30 cellular contexts compared by ENCODE assay signal in the genomic region with DNA sequence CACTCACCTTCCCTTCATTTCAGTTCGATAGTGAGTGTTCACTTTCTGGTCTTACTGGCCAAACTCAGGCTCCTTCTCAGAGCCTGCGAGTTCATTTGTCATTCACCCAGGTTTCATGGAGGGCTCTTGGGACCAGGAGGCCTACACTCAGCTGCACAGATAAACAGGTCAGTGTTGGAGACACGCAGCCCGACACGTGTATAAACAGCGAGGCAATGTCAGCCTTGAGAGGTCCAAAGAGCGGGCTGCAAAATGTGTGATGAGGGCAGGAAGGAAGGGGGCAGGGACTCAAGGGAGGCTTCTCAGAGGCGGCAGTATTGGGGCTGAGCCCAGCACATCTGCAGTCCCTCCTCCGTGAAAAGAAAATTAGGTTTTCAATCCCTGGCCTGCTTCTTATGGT.
"Had no signal": no experiment of that assay in that cellular context is flagged by ENCODE, and none has a peak within 500 bp of the region (broad histone marks: within the 10 kb centered on the region; RNA-seq: fewer than 3 reads in every experiment).

No MANE protein-coding gene starts in this region.

- H3K27ac ChIP-seq: brain microvascular endothelial cell, esophagus muscularis mucosa, foreskin keratinocyte, gastrocnemius medialis, VCaP had no signal

- H3K27me3 ChIP-seq: gastrocnemius medialis had no signal

- ATAC-seq: activated T-cell treated with anti-CD3 and anti-CD28 coated beads, Interleukin-2, amount 50 U/mL, for 4 hours; activated T-helper 17 cell treated with anti-CD3 and anti-CD28 coated beads, Interleukin-2, amount 50 U/mL, for 72 hours; effector memory CD8-positive, alpha-beta T cell; foreskin keratinocyte; gastrocnemius medialis; WTC11 had no signal

- H3K4me1 ChIP-seq: esophagus muscularis mucosa, foreskin keratinocyte, gastrocnemius medialis had no signal

- FAIRE-seq: astrocyte, bronchial epithelial cell, colon, TTC549 had no signal

- DNase-seq: activated CD4-positive, alpha-beta memory T cell treated with anti-CD3 and anti-CD28 coated beads, Interleukin-2, amount 10 ng/mL, durations not matched to agents 7 days and 5 days; activated CD4-positive, alpha-beta T cell treated with anti-CD3 and anti-CD28 coated beads for 1 hour; activated CD4-positive, alpha-beta T cell treated with anti-CD3 and anti-CD28 coated beads for 4 hours; activated CD4-positive, alpha-beta T cell treated with anti-CD3 and anti-CD28 coated beads, Interleukin-2, amount 10 ng/mL, durations not matched to agents 7 days and 5 days; activated CD4-positive, alpha-beta T cell treated with anti-CD3 and anti-CD28 coated beads, Interleukin-2, amount 50 U/mL, for 4 hours; activated effector memory CD4-positive, alpha-beta T cell treated with Interleukin-2 at 50 U/mL for 16 hours; activated gamma-delta T cell treated with Interleukin-2 at 50 U/mL for 16 hours; activated naive CD4-positive, alpha-beta T cell treated with anti-CD3 and anti-CD28 coated beads, Interleukin-2, amount 50 U/mL, for 16 hours; activated naive CD4-positive, alpha-beta T cell treated with Interleukin-2 at 50 U/mL for 16 hours; activated T-cell treated with anti-CD3 and anti-CD28 coated beads, Interleukin-2, amount 50 U/mL, for 4 hours; amniotic stem cell; anterior cingulate cortex; brain microvascular endothelial cell; cortex of kidney; dermis blood vessel endothelial cell; effector CD4-positive, alpha-beta T cell; effector memory CD8-positive, alpha-beta T cell; erythroblast; foreskin keratinocyte; gastrocnemius medialis; glutamatergic neuron; T-helper 2 cell had no signal

- H3K36me3 ChIP-seq: brain microvascular endothelial cell, esophagus muscularis mucosa, gastrocnemius medialis had no signal

- H3K4me3 ChIP-seq: esophagus muscularis mucosa, gastrocnemius medialis had no signal

- H3K9me3 ChIP-seq: gastrocnemius medialis had no signal
